25 cellular contexts compared by ENCODE assay signal in genomic region chr6:168458101-168458500, GRCh38. TPM values are rescaled to one million over a fixed set of nuclear protein-coding genes. Genes with fewer than 3 reads are reported as not detected.
"Had no signal": no experiment of that assay in that cellular context is flagged by ENCODE, and none has a peak within 500 bp of the region (broad histone marks: within the 10 kb centered on the region; RNA-seq: fewer than 3 reads in every experiment).

No MANE protein-coding gene starts in this region.

- H3K4me1 Mint-ChIP-seq: naive B cell; stimulated activated effector memory CD8-positive, alpha-beta T cell treated with anti-CD3 and anti-CD28 coated beads, Interleukin-12 subunit alpha, Interleukin-12 subunit beta, amount 100 ng/mL, for 72 hours; stimulated activated naive B cell treated with anti-CD40 and anti-IgM and Interleukin-4, amounts not matched to agents 10 μg/mL and 1 μg/mL and 100 μg/mL, for 72 hours had no signal

- H3K4me1 ChIP-seq: parathyroid adenoma, right lobe of liver had no signal

- DNase-seq: naive B cell; naive thymus-derived CD8-positive, alpha-beta T cell; nephron progenitor cell; occipital lobe; ovary; psoas muscle; right cardiac atrium; right lobe of liver; sigmoid colon; small intestine; stimulated activated CD4-positive, alpha-beta T cell treated with anti-CD3 and anti-CD28 coated beads, Interleukin-15, amount 100 ng/mL, for 24 hours; stimulated activated CD4-positive, alpha-beta T cell treated with anti-CD3 and anti-CD28 coated beads, Interleukin-2, amount 100 ng/mL, for 24 hours; stimulated activated CD4-positive, alpha-beta T cell treated with anti-CD3 and anti-CD28 coated beads, Interleukin-2, amount 100 ng/mL, for 48 hours; stimulated activated CD4-positive, alpha-beta T cell treated with anti-CD3 and anti-CD28 coated beads, Interleukin-4, amount 100 ng/mL, for 24 hours; stimulated activated naive B cell treated with anti-CD40 and anti-IgM and Interleukin-4, amounts not matched to agents 10 μg/mL and 1 μg/mL and 100 μg/mL, for 72 hours; stimulated activated naive CD4-positive, alpha-beta T cell treated with Interleukin-2 at 50 U/mL for 16 hours; stomach; tibial artery; transverse colon had no signal

- H3K4me3 Mint-ChIP-seq: naive B cell; naive thymus-derived CD8-positive, alpha-beta T cell; natural killer cell treated with Interleukin-12 subunit alpha and Interleukin-12 subunit beta and Interleukin-15 and Interleukin-18, amount 100 ng/mL, for 72 hours; nephron progenitor cell; neural crest cell; stimulated activated effector memory CD8-positive, alpha-beta T cell treated with anti-CD3 and anti-CD28 coated beads, Interleukin-12 subunit alpha, Interleukin-12 subunit beta, amount 100 ng/mL, for 72 hours; stimulated activated naive B cell treated with anti-CD40 and anti-IgM and Interleukin-4, amounts not matched to agents 10 μg/mL and 1 μg/mL and 100 μg/mL, for 72 hours; type B pancreatic cell had no signal

- H3K4me3 ChIP-seq: ovary, psoas muscle, right lobe of liver, sigmoid colon, stomach, tibial artery, transverse colon, vagina had no signal

- H3K36me3 ChIP-seq: ovary, right lobe of liver, sigmoid colon, stomach, tibial artery, transverse colon, vagina had no signal

- H3K27ac ChIP-seq: ovary, parathyroid adenoma, psoas muscle, right lobe of liver, sigmoid colon, tibial artery, transverse colon, vagina had no signal

- ATAC-seq: naive thymus-derived CD8-positive, alpha-beta T cell; natural killer cell treated with Interleukin-12 subunit alpha and Interleukin-12 subunit beta and Interleukin-15 and Interleukin-18, amount 100 ng/mL, for 72 hours; psoas muscle; right cardiac atrium; right lobe of liver; stimulated activated effector memory CD8-positive, alpha-beta T cell treated with anti-CD3 and anti-CD28 coated beads, Interleukin-12 subunit alpha, Interleukin-12 subunit beta, amount 100 ng/mL, for 72 hours; stimulated activated naive B cell treated with anti-CD40 and anti-IgM and Interleukin-4, amounts not matched to agents 10 μg/mL and 1 μg/mL and 100 μg/mL, for 72 hours had no signal

- H3K9ac ChIP-seq: parathyroid adenoma had no signal

- H3K36me3 Mint-ChIP-seq: naive B cell; naive thymus-derived CD8-positive, alpha-beta T cell; natural killer cell treated with Interleukin-12 subunit alpha and Interleukin-12 subunit beta and Interleukin-15 and Interleukin-18, amount 100 ng/mL, for 72 hours; stimulated activated effector memory CD8-positive, alpha-beta T cell treated with anti-CD3 and anti-CD28 coated beads, Interleukin-12 subunit alpha, Interleukin-12 subunit beta, amount 100 ng/mL, for 72 hours; stimulated activated naive B cell treated with anti-CD40 and anti-IgM and Interleukin-4, amounts not matched to agents 10 μg/mL and 1 μg/mL and 100 μg/mL, for 72 hours; type B pancreatic cell had no signal

- H3K9me3 Mint-ChIP-seq: naive thymus-derived CD8-positive, alpha-beta T cell; natural killer cell treated with Interleukin-12 subunit alpha and Interleukin-12 subunit beta and Interleukin-15 and Interleukin-18, amount 100 ng/mL, for 72 hours; neural crest cell had no signal

- H3K27me3 ChIP-seq: ovary, right lobe of liver, sigmoid colon, stomach, tibial artery, transverse colon, vagina had no signal

- H3K9me3 ChIP-seq: ovary, psoas muscle, right lobe of liver, sigmoid colon, stomach, tibial artery, transverse colon, vagina had no signal

RNA-seq across cellular contexts. Expression of gene SMOC2, which starts 17.1 kb away (rescaled TPM):
- total RNA-seq: naive thymus-derived CD8-positive, alpha-beta T cell; natural killer cell treated with Interleukin-12 subunit alpha and Interleukin-12 subunit beta and Interleukin-15 and Interleukin-18, amount 100 ng/mL, for 72 hours had no signal
- polyA plus RNA-seq: naive thymus-derived CD8-positive, alpha-beta T cell had no signal
